In genomic region chr1:78797108-78797781, GRCh38 we compare ENCODE assay signal across 17 cellular contexts.
A peak's percentile ranks its signal among the peaks of the same experiment; 100 is the strongest.
DNase-seq lines count a peak whose midpoint lies in the region; ATAC-seq, FAIRE-seq and TF ChIP-seq lines count a peak whose summit lies in the region.
"Had no signal": no experiment of that assay in that cellular context is flagged by ENCODE, and none has a peak within 500 bp of the region (broad histone marks: within the 10 kb centered on the region; RNA-seq: fewer than 3 reads in every experiment).

No MANE protein-coding gene starts in this region.

- H3K27me3 ChIP-seq in H1 (replicated peaks in 1 of 4; ENCODE audit: control insufficient read depth in 3 of 4, extremely low read depth in 1 of 4, insufficient read depth in 3 of 4, low read length in 3 of 4) (no peaks in the 10 kb centered on the region), A673 (replicated peaks; ENCODE audit: insufficient read depth, low read depth, low read length, poor library complexity) (no peaks in the 10 kb centered on the region)
- H3K27me3 ChIP-seq in CD8-positive, alpha-beta T cell (ENCODE audit: insufficient read depth, low read length): no peaks in the 10 kb centered on the region
- H3K27me3 ChIP-seq: esophagus muscularis mucosa, transverse colon had no signal

- no peaks in the 10 kb centered on the region for H4K20me1 ChIP-seq in H1 (replicated peaks in 1 of 2; ENCODE audit: control insufficient read depth in 1 of 2, insufficient read depth in 2 of 2, low read length in 2 of 2)

- 0 out of 4 replicates have a peak overlapping the region, but pooled peaks of 1 of the 2 experiments have one; percentile 2 for H3K4me2 ChIP-seq in H1 (ENCODE audit: insufficient read depth in 1 of 2, low read depth in 2 of 2, low read length in 2 of 2)

- H3K79me1 ChIP-seq in H1 (ENCODE audit: low read depth, low read length): no peaks in the 10 kb centered on the region

- H3K56ac ChIP-seq in H1 (replicated peaks; ENCODE audit: insufficient read length, low read depth, low read length): no peak overlapping the region

- no peak overlapping the region for H2BK20ac ChIP-seq in H1 (ENCODE audit: low read length)

- POLR2A ChIA-PET in H1 (lab: Charles Lee; ENCODE audit: partially characterized antibody): no interaction called here
- POLR2A ChIA-PET in A673 (lab: Charles Lee; ENCODE audit: low non-redundant PET): no interaction called here
- POLR2A ChIA-PET in CD8-positive, alpha-beta T cell (lab: Charles Lee): no interaction called here

- no peak for FAIRE-seq in H1 (lab: Jason Lieb, UNC)
- FAIRE-seq: GM18507, HepG2 had no signal

- no peak overlapping the region for H3K23ac ChIP-seq in H1 (ENCODE audit: insufficient read length)

- H3K9ac ChIP-seq in H1 (replicated peaks in 1 of 4; ENCODE audit: extremely low read depth in 1 of 4, low read depth in 3 of 4, low read length in 3 of 4): no peak overlapping the region

- H3K4me1 ChIP-seq in H1 (replicated peaks in 1 of 4; ENCODE audit: control insufficient read depth in 3 of 4, insufficient read depth in 4 of 4, low read length in 3 of 4): peaks cover 0 to 3% (median 0%) of the 10 kb centered on the region in 4 experiments; a peak in 1 of 7 replicates
- H3K4me1 ChIP-seq in A673 (ENCODE audit: insufficient read depth, low read length, poor library complexity, severe bottlenecking): no peaks in the 10 kb centered on the region
- H3K4me1 ChIP-seq in CD8-positive, alpha-beta T cell (ENCODE audit: insufficient read depth, low read length): no peaks in the 10 kb centered on the region
- H3K4me1 ChIP-seq: esophagus muscularis mucosa, transverse colon had no signal

- H3K4me3 Mint-ChIP-seq in CD8-positive, alpha-beta T cell: no peak overlapping the region
- H3K4me3 Mint-ChIP-seq: activated B cell treated with CpG ODN at 0.5 μM for 24 hours; activated CD8-positive, alpha-beta memory T cell treated with anti-CD3 and anti-CD28 coated beads, Interleukin-2, amount 10 ng/mL, durations not matched to agents 7 days and 5 days; H9 had no signal

- H2BK12ac ChIP-seq in H1 (ENCODE audit: low read depth, low read length): no peak overlapping the region

- H3K4me1 Mint-ChIP-seq in CD8-positive, alpha-beta T cell (ENCODE audit: low read depth): no peaks in the 10 kb centered on the region
- H3K4me1 Mint-ChIP-seq: activated B cell treated with CpG ODN at 0.5 μM for 24 hours; activated CD8-positive, alpha-beta memory T cell treated with anti-CD3 and anti-CD28 coated beads, Interleukin-2, amount 10 ng/mL, durations not matched to agents 7 days and 5 days had no signal

- H3K9me3 ChIP-seq in H1 (ENCODE audit: insufficient read depth in 2 of 2, low read depth in 1 of 2, low read length in 1 of 2) (no peaks in the 10 kb centered on the region), A673 (ENCODE audit: low read depth, low read length, poor library complexity, severe bottlenecking) (no peaks in the 10 kb centered on the region)
- no peaks in the 10 kb centered on the region for H3K9me3 ChIP-seq in CD8-positive, alpha-beta T cell (ENCODE audit: low read length)
- H3K9me3 ChIP-seq: esophagus muscularis mucosa, transverse colon had no signal

- TF ChIP-seq CTCF in H1 (IDR thresholded peaks at IDR 0.05; ENCODE audit: control extremely low read depth in 1 of 3, insufficient read depth in 1 of 3, low read depth in 1 of 3, low read length in 3 of 3): no peak
- TF ChIP-seq CTCF in A673 (conservative IDR thresholded peaks at IDR 0.05; ENCODE audit: low read depth, low read length): no peak
- no peak for TF ChIP-seq CTCF in CD8-positive, alpha-beta T cell (IDR thresholded peaks at IDR 0.05)

- ATAC-seq in GM18907 (IDR thresholded peaks at IDR 0.05; ENCODE audit: unreplicated experiment): peak; percentile 63
- peak; percentile 71 for ATAC-seq in GM21529 (IDR thresholded peaks at IDR 0.05; ENCODE audit: unreplicated experiment)
- ATAC-seq in HG03025 (IDR thresholded peaks at IDR 0.05; ENCODE audit: low FRiP score, unreplicated experiment): peak; percentile 83
- ATAC-seq in CD8-positive, alpha-beta T cell: no peak
- ATAC-seq: activated CD8-positive, alpha-beta memory T cell treated with anti-CD3 and anti-CD28 coated beads, Interleukin-2, amount 10 ng/mL, durations not matched to agents 7 days and 5 days; HepG2 had no signal

- no peak overlapping the region for H3K27ac Mint-ChIP-seq in CD8-positive, alpha-beta T cell
- H3K27ac Mint-ChIP-seq: activated B cell treated with CpG ODN at 0.5 μM for 24 hours; activated CD8-positive, alpha-beta memory T cell treated with anti-CD3 and anti-CD28 coated beads, Interleukin-2, amount 10 ng/mL, durations not matched to agents 7 days and 5 days; H9 had no signal

- no peak overlapping the region for H4K8ac ChIP-seq in H1 (ENCODE audit: extremely low read depth, insufficient read depth, low read length)

- H3K23me2 ChIP-seq in H1 (ENCODE audit: low read depth, low read length): no peaks in the 10 kb centered on the region

- peak in 1 of 2 experiments; percentile 23; a peak in 1 of 3 replicates for TF ChIP-seq EP300 in H1 (IDR thresholded peaks at IDR 0.05; ENCODE audit: borderline replicate concordance in 1 of 2, low read depth in 2 of 2, low read length in 2 of 2)

- H3K36me3 ChIP-seq in H1 (ENCODE audit: control insufficient read depth in 2 of 4, insufficient read depth in 4 of 4, low read length in 3 of 4): no peaks in the 10 kb centered on the region
- H3K36me3 ChIP-seq in A673 (ENCODE audit: insufficient read depth, low read length, poor library complexity, severe bottlenecking): no peaks in the 10 kb centered on the region
- H3K36me3 ChIP-seq in CD8-positive, alpha-beta T cell (ENCODE audit: insufficient read depth, low read length): no peaks in the 10 kb centered on the region
- H3K36me3 ChIP-seq: esophagus muscularis mucosa, transverse colon had no signal

- no peak overlapping the region for H4K5ac ChIP-seq in H1 (ENCODE audit: insufficient read length, low read depth, low read length)

- intact Hi-C loops in A673 (cut with micrococcal nuclease; ENCODE audit: unreplicated experiment): no loop called here
- intact Hi-C loops in CD8-positive, alpha-beta T cell (cut with DNase I, micrococcal nuclease): no loop called here

- H4K91ac ChIP-seq in H1 (replicated peaks; ENCODE audit: insufficient read length, low read length): no peak overlapping the region

- peaks cover 3% of the 10 kb centered on the region for H3K9me3 Mint-ChIP-seq in CD8-positive, alpha-beta T cell
- H3K9me3 Mint-ChIP-seq: H9 had no signal

- no peak overlapping the region for H2BK15ac ChIP-seq in H1 (ENCODE audit: low read length)

- H3K27ac ChIP-seq in H1 (ENCODE audit: low read depth, low read length) (no peak overlapping the region), A673 (ENCODE audit: low read depth, low read length, poor library complexity, severe bottlenecking) (no peak overlapping the region)
- no peak overlapping the region for H3K27ac ChIP-seq in CD8-positive, alpha-beta T cell (ENCODE audit: low read depth, low read length)
- H3K27ac ChIP-seq: esophagus muscularis mucosa, transverse colon had no signal

- H3K4ac ChIP-seq in H1 (replicated peaks; ENCODE audit: insufficient read length, low read depth, low read length): no peak overlapping the region

- H3K14ac ChIP-seq in H1 (ENCODE audit: insufficient read length): no peak overlapping the region

- WGBS in H1 (ENCODE audit: extremely low coverage in 1 of 2, insufficient coverage in 1 of 2, insufficient read length in 1 of 2, insufficient replicate concordance in 2 of 2, low coverage in 1 of 2, low lambda C conversion rate in 2 of 2, missing lambda C conversion rate in 1 of 2), 2 experiments: 41% methylated on average over 3 of the region's 3 CpGs; no CpG with 5 or more reads in 1 of the 2 experiments

- H2AFZ ChIP-seq in H1 (ENCODE audit: low read length): no peak overlapping the region

- no peak overlapping the region for H3K4me3 ChIP-seq in H1 (ENCODE audit: extremely low read depth in 1 of 4, insufficient read depth in 2 of 4, low read depth in 3 of 4, low read length in 4 of 4)
- no peak overlapping the region for H3K4me3 ChIP-seq in A673 (ENCODE audit: low read depth, low read length, poor library complexity, severe bottlenecking)
- H3K4me3 ChIP-seq in CD8-positive, alpha-beta T cell (ENCODE audit: low read depth, low read length): no peak overlapping the region
- H3K4me3 ChIP-seq: esophagus muscularis mucosa, transverse colon had no signal

- no peaks in the 10 kb centered on the region for H3K27me3 Mint-ChIP-seq in CD8-positive, alpha-beta T cell (ENCODE audit: low read depth)
- H3K27me3 Mint-ChIP-seq: activated B cell treated with CpG ODN at 0.5 μM for 24 hours; activated CD8-positive, alpha-beta memory T cell treated with anti-CD3 and anti-CD28 coated beads, Interleukin-2, amount 10 ng/mL, durations not matched to agents 7 days and 5 days had no signal

- no TSS peak for BruUV-seq in A673 (replicated peaks; lab: Mats Ljungman, UMichigan)

- no peak for TF ChIP-seq RAD21 in H1 (IDR thresholded peaks at IDR 0.05 in 1 of 2, conservative IDR thresholded peaks at IDR 0.05 in 1 of 2; ENCODE audit: low read depth in 2 of 2, low read length in 2 of 2)

- CTCF ChIA-PET in H1 (lab: Charles Lee; ENCODE audit: partially characterized antibody) (interaction anchor here (0.6 kb wide), 1 partner anchor 231 kb away, joined by 3 read pairs; no protein-coding TSS in a partner anchor), A673 (lab: Charles Lee) (no interaction called here)
- CTCF ChIA-PET in CD8-positive, alpha-beta T cell (lab: Charles Lee): no interaction called here

- no peak overlapping the region for H3K18ac ChIP-seq in H1 (ENCODE audit: extremely low read depth, low read length)

- H3K79me2 ChIP-seq in H1 (ENCODE audit: control insufficient read depth in 1 of 2, insufficient read depth in 2 of 2, low read length in 2 of 2): no peaks in the 10 kb centered on the region

- H2BK5ac ChIP-seq in H1 (ENCODE audit: low read depth, low read length): no peak overlapping the region

- H2BK120ac ChIP-seq in H1 (replicated peaks; ENCODE audit: low read depth, low read length): no peak overlapping the region

- TF ChIP-seq POLR2A in H1 (IDR thresholded peaks at IDR 0.05; ENCODE audit: control extremely low read depth in 1 of 2, low read depth in 2 of 2, low read length in 2 of 2): no peak

- H3K36me3 Mint-ChIP-seq in CD8-positive, alpha-beta T cell: no peaks in the 10 kb centered on the region
- H3K36me3 Mint-ChIP-seq: activated CD8-positive, alpha-beta memory T cell treated with anti-CD3 and anti-CD28 coated beads, Interleukin-2, amount 10 ng/mL, durations not matched to agents 7 days and 5 days had no signal

- DNase-seq in H1 (ENCODE audit: low read depth in 1 of 2, low spot score in 2 of 2) (peak in 1 of 2 experiments; percentile 13), HUDEP-2 (lab: John Stamatoyannopoulos, UW; ENCODE audit: unreplicated experiment in 76 of 76) (no peak), A673 (ENCODE audit: low spot score) (no peak), retina (no peak)
- DNase-seq in CD8-positive, alpha-beta T cell: no peak
- DNase-seq: activated B cell treated with CpG ODN at 0.5 μM for 24 hours; activated CD8-positive, alpha-beta memory T cell treated with anti-CD3 and anti-CD28 coated beads, Interleukin-2, amount 10 ng/mL, durations not matched to agents 7 days and 5 days; H9; nucleus accumbens; stimulated activated CD4-positive, alpha-beta T cell treated with anti-CD3 and anti-CD28 coated beads, Interleukin-4, amount 100 ng/mL, for 1 hour; transverse colon had no signal

- no peak overlapping the region for H2AK5ac ChIP-seq in H1 (ENCODE audit: low read depth, low read length)

TF ChIP-seq in H1, 55 proteins besides CTCF, POLR2A, EP300 and RAD21 (continues in another document):
- TF ChIP-seq TCF12 (IDR thresholded peaks at IDR 0.05; ENCODE audit: low read depth, low read length): peak; percentile 73; the same call in 1 of the 2 replicates
